19 cellular contexts compared by ENCODE assay signal in genomic region chr17:9332164-9332527, GRCh38.
"Had no signal": no experiment of that assay in that cellular context is flagged by ENCODE, and none has a peak within 500 bp of the region (broad histone marks: within the 10 kb centered on the region; RNA-seq: fewer than 3 reads in every experiment).

No MANE protein-coding gene starts in this region.

- H3K27ac ChIP-seq: ascending aorta, epithelial cell of prostate, psoas muscle, suprapubic skin, upper lobe of right lung, VCaP had no signal

- H3K9me3 ChIP-seq: upper lobe of right lung had no signal

- H3K4me2 ChIP-seq: SK-N-SH had no signal

- H3K36me3 ChIP-seq: ascending aorta, suprapubic skin, upper lobe of right lung had no signal

- H3K27me3 ChIP-seq: ascending aorta, suprapubic skin, upper lobe of right lung had no signal

- H3K27me3 Mint-ChIP-seq: activated CD4-positive, alpha-beta memory T cell treated with anti-CD3 and anti-CD28 coated beads, Interleukin-2, amount 10 ng/mL, durations not matched to agents 7 days and 5 days; activated T-cell treated with anti-CD3 and anti-CD28 coated beads, Interleukin-2, amount 50 U/mL, for 24 hours; memory B cell; naive thymus-derived CD8-positive, alpha-beta T cell; stimulated activated naive CD8-positive, alpha-beta T cell treated with anti-CD3 and anti-CD28 coated beads, Interleukin-15, Interleukin-2, amounts not matched to agents 100 ng/mL and 50 ng/mL, for 24 hours had no signal

- H3K4me1 ChIP-seq: ascending aorta, suprapubic skin, upper lobe of right lung had no signal

- H3K4me3 Mint-ChIP-seq: activated CD4-positive, alpha-beta memory T cell treated with anti-CD3 and anti-CD28 coated beads, Interleukin-2, amount 10 ng/mL, durations not matched to agents 7 days and 5 days; activated naive CD4-positive, alpha-beta T cell treated with anti-CD3 and anti-CD28 coated beads, Interleukin-2, amount 10 ng/mL, durations not matched to agents 7 days and 5 days; activated T-cell treated with anti-CD3 and anti-CD28 coated beads, Interleukin-2, amount 50 U/mL, for 24 hours; memory B cell; naive thymus-derived CD8-positive, alpha-beta T cell; stimulated activated naive CD8-positive, alpha-beta T cell treated with anti-CD3 and anti-CD28 coated beads, Interleukin-15, Interleukin-2, amounts not matched to agents 100 ng/mL and 50 ng/mL, for 24 hours had no signal

- H3K9ac ChIP-seq: SK-N-SH had no signal

- DNase-seq: activated CD4-positive, alpha-beta memory T cell treated with anti-CD3 and anti-CD28 coated beads, Interleukin-2, amount 10 ng/mL, durations not matched to agents 7 days and 5 days; activated naive CD4-positive, alpha-beta T cell treated with anti-CD3 and anti-CD28 coated beads, Interleukin-2, amount 10 ng/mL, durations not matched to agents 7 days and 5 days; activated T-cell treated with anti-CD3 and anti-CD28 coated beads, Interleukin-2, amount 50 U/mL, for 24 hours; central memory CD4-positive, alpha-beta T cell; cortex of kidney; effector CD8-positive, alpha-beta T cell; left ventricle myocardium superior; naive thymus-derived CD8-positive, alpha-beta T cell; psoas muscle; SK-N-SH; T-helper 1 cell; T1000; upper lobe of right lung had no signal

- H3K27ac Mint-ChIP-seq: activated CD4-positive, alpha-beta memory T cell treated with anti-CD3 and anti-CD28 coated beads, Interleukin-2, amount 10 ng/mL, durations not matched to agents 7 days and 5 days; activated naive CD4-positive, alpha-beta T cell treated with anti-CD3 and anti-CD28 coated beads, Interleukin-2, amount 10 ng/mL, durations not matched to agents 7 days and 5 days; activated T-cell treated with anti-CD3 and anti-CD28 coated beads, Interleukin-2, amount 50 U/mL, for 24 hours; memory B cell; stimulated activated naive CD8-positive, alpha-beta T cell treated with anti-CD3 and anti-CD28 coated beads, Interleukin-15, Interleukin-2, amounts not matched to agents 100 ng/mL and 50 ng/mL, for 24 hours had no signal

- H3K4me3 ChIP-seq: ascending aorta, psoas muscle, suprapubic skin, upper lobe of right lung had no signal

- H3K9me2 ChIP-seq: SK-N-SH had no signal

- H3K4me1 Mint-ChIP-seq: activated CD4-positive, alpha-beta memory T cell treated with anti-CD3 and anti-CD28 coated beads, Interleukin-2, amount 10 ng/mL, durations not matched to agents 7 days and 5 days; activated naive CD4-positive, alpha-beta T cell treated with anti-CD3 and anti-CD28 coated beads, Interleukin-2, amount 10 ng/mL, durations not matched to agents 7 days and 5 days had no signal
